In genomic region chr4:158652920-158653319, GRCh38 we compare ENCODE assay signal across 1 cellular context.
TF ChIP-seq lines count a peak whose summit lies in the region.

No MANE protein-coding gene starts in this region.

TF ChIP-seq in HCT116, 20 proteins besides CTCF, POLR2A, EP300 and RAD21:
- TF ChIP-seq FOSL1 (IDR thresholded peaks at IDR 0.05; ENCODE audit: low read depth): no peak
- TF ChIP-seq SRF (IDR thresholded peaks at IDR 0.05; ENCODE audit: low read depth): no peak
- TF ChIP-seq SIN3A (IDR thresholded peaks at IDR 0.05; ENCODE audit: low read depth): no peak
- TF ChIP-seq JUND (IDR thresholded peaks at IDR 0.05): no peak
- TF ChIP-seq, protein P1, sequence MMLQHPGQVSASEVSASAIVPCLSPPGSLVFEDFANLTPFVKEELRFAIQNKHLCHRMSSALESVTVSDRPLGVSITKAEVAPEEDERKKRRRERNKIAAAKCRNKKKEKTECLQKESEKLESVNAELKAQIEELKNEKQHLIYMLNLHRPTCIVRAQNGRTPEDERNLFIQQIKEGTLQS (IDR thresholded peaks at IDR 0.05): no peak
- no peak for TF ChIP-seq ELF1 (IDR thresholded peaks at IDR 0.05; ENCODE audit: borderline replicate concordance, low read depth)
- TF ChIP-seq, protein P2, sequence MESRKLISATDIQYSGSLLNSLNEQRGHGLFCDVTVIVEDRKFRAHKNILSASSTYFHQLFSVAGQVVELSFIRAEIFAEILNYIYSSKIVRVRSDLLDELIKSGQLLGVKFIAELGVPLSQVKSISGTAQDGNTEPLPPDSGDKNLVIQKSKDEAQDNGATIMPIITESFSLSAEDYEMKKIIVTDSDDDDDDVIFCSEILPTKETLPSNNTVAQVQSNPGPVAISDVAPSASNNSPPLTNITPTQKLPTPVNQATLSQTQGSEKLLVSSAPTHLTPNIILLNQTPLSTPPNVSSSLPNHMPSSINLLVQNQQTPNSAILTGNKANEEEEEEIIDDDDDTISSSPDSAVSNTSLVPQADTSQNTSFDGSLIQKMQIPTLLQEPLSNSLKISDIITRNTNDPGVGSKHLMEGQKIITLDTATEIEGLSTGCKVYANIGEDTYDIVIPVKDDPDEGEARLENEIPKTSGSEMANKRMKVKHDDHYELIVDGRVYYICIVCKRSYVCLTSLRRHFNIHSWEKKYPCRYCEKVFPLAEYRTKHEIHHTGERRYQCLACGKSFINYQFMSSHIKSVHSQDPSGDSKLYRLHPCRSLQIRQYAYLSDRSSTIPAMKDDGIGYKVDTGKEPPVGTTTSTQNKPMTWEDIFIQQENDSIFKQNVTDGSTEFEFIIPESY (IDR thresholded peaks at IDR 0.05; ENCODE audit: extremely low read depth, insufficient replicate concordance, low read length): no peak
- no peak for TF ChIP-seq CEBPB (IDR thresholded peaks at IDR 0.05; ENCODE audit: low read depth)
- TF ChIP-seq TCF7L2 (IDR thresholded peaks at IDR 0.05; ENCODE audit: borderline replicate concordance, extremely low read depth, insufficient read depth, insufficient read length): no peak
- no peak for TF ChIP-seq EGR1 (IDR thresholded peaks at IDR 0.05; ENCODE audit: low read depth)
